14 cellular contexts compared by ENCODE assay signal in the genomic region with DNA sequence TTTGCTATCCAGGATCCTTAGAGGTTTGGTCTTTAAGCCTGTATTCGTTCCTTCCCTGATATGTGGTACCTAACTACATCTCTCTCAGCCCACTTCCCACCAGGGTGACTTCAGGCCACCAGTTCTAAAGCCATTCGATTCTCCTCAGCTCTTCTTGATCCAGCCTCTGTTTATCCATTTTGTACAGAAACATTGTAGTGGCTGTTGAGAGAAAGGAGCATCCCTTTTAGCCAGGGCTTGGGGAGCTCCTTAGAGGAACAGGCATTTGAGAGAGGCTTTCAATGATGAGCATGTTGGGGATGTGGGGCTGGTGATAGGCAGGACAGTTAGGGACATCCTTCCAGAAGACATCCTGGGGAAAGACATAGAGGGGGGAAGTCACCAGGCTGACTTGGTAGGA. TPM values are rescaled to one million over a fixed set of nuclear protein-coding genes. Genes with fewer than 3 reads are reported as not detected.
"Had no signal": no experiment of that assay in that cellular context is flagged by ENCODE, and none has a peak within 500 bp of the region (broad histone marks: within the 10 kb centered on the region; RNA-seq: fewer than 3 reads in every experiment).

No MANE protein-coding gene starts in this region.

- H3K9me3 ChIP-seq: SK-N-SH, transverse colon had no signal

- H3K4me3 ChIP-seq: smooth muscle cell, transverse colon had no signal

- ATAC-seq: activated T-cell treated with anti-CD3 and anti-CD28 coated beads, Interleukin-2, amount 50 U/mL, for 4 hours; right cardiac atrium; stimulated activated memory B cell treated with anti-CD40 and anti-IgM and Interleukin-4, amounts not matched to agents 10 μg/mL and 1 μg/mL and 100 μg/mL, for 72 hours had no signal

- H3K27me3 ChIP-seq: transverse colon had no signal

- H3K27ac Mint-ChIP-seq: stimulated activated memory B cell treated with anti-CD40 and anti-IgM and Interleukin-4, amounts not matched to agents 10 μg/mL and 1 μg/mL and 100 μg/mL, for 72 hours had no signal

- H3K36me3 ChIP-seq: transverse colon had no signal

- DNase-seq: activated CD4-positive, alpha-beta T cell treated with anti-CD3 and anti-CD28 coated beads, Interleukin-2, amount 50 U/mL, for 1 hour; activated T-cell treated with anti-CD3 and anti-CD28 coated beads, Interleukin-2, amount 50 U/mL, for 4 hours; effector memory CD4-positive, alpha-beta T cell; erythroblast; kidney glomerular epithelial cell; nucleus accumbens; right cardiac atrium; SK-N-SH; substantia nigra; T-helper 1 cell; transverse colon had no signal

- H3K9me3 Mint-ChIP-seq: activated T-cell treated with anti-CD3 and anti-CD28 coated beads, Interleukin-2, amount 50 U/mL, for 4 hours; brain; stimulated activated memory B cell treated with anti-CD40 and anti-IgM and Interleukin-4, amounts not matched to agents 10 μg/mL and 1 μg/mL and 100 μg/mL, for 72 hours had no signal

- H3K4me3 Mint-ChIP-seq: activated T-cell treated with anti-CD3 and anti-CD28 coated beads, Interleukin-2, amount 50 U/mL, for 4 hours; brain; stimulated activated memory B cell treated with anti-CD40 and anti-IgM and Interleukin-4, amounts not matched to agents 10 μg/mL and 1 μg/mL and 100 μg/mL, for 72 hours had no signal

- H3K27me3 Mint-ChIP-seq: brain; stimulated activated memory B cell treated with anti-CD40 and anti-IgM and Interleukin-4, amounts not matched to agents 10 μg/mL and 1 μg/mL and 100 μg/mL, for 72 hours had no signal

- H3K27ac ChIP-seq: transverse colon had no signal

RNA-seq across cellular contexts. Expression of a gene that starts 34.1 kb away (rescaled TPM):
- total RNA-seq: transverse colon had no signal

RNA-seq across cellular contexts. Expression of a gene that starts 47.2 kb away (rescaled TPM):
- polyA plus RNA-seq: smooth muscle cell had no signal
